ENCODE assay signal across 10 cellular contexts in the genomic region with DNA sequence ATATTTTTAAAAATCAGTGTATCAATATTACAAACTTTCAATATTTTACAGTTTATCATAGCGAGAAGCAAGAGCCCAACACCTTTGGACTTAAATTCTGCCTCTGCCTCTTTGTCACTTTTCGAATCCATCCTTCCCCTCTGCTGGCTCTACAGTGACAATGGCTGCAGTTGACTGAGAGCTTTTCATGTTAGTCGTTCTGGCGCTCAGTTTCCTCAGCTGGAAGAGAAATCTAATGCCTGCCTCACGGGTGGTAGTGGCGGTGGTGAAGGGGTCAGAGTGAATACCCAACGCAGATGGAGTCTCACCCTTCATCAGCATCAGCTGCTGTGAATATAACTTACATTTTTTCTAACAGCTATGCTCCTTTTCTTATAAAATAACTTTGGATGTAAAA.
DNase-seq lines count a peak whose midpoint lies in the region; ATAC-seq and TF ChIP-seq lines count a peak whose summit lies in the region.
"Had no signal": no experiment of that assay in that cellular context is flagged by ENCODE, and none has a peak within 500 bp of the region (broad histone marks: within the 10 kb centered on the region; RNA-seq: fewer than 3 reads in every experiment).

No MANE protein-coding gene starts in this region.

- H4K8ac ChIP-seq in H9 (replicated peaks; ENCODE audit: insufficient read length, low read depth, low read length) (no peak overlapping the region), trophoblast cell (ENCODE audit: low read depth, low read length) (no peak overlapping the region)

- no peak overlapping the region for H3K4me2 ChIP-seq in H9 (ENCODE audit: insufficient read depth, insufficient read length, low read length)
- no peak overlapping the region for H3K4me2 ChIP-seq in KMS-11
- no peak overlapping the region for H3K4me2 ChIP-seq in trophoblast cell (ENCODE audit: low read length)
- H3K4me2 ChIP-seq: PC-9 had no signal

- no peak overlapping the region for H2BK12ac ChIP-seq in H9 (ENCODE audit: insufficient read length, low read depth, low read length)
- no peak overlapping the region for H2BK12ac ChIP-seq in trophoblast cell (ENCODE audit: low read length)

- H3K27ac Mint-ChIP-seq in H9 (peak overlapping the region in 2 of 3 experiments; percentile 73 to 77; a peak in 4 of 7 replicates), WTC11 (0 out of 2 replicates have a peak overlapping the region, but pooled peaks have one; percentile 36)

- H3K27me3 ChIP-seq in H9 (ENCODE audit: insufficient read depth, low read length), result no peaks in the 10 kb centered on the region
- no peaks in the 10 kb centered on the region for H3K27me3 ChIP-seq in KMS-11 (ENCODE audit: insufficient read depth, low read depth)
- no peaks in the 10 kb centered on the region for H3K27me3 ChIP-seq in trophoblast cell (ENCODE audit: insufficient read depth, low read length)

- H4K20me1 ChIP-seq in H9 (ENCODE audit: control insufficient read depth, insufficient read depth, insufficient read length), result no peaks in the 10 kb centered on the region
- no peaks in the 10 kb centered on the region for H4K20me1 ChIP-seq in KMS-11 (ENCODE audit: insufficient read depth)

- ATAC-seq in WTC11 (peak; percentile 36; the same call in 1 of the 2 replicates), HG03135 (IDR thresholded peaks at IDR 0.05; ENCODE audit: unreplicated experiment) (no peak)

- H3K4me3 ChIP-seq in KMS-11 (IDR thresholded peaks at IDR 0.05; ENCODE audit: insufficient read depth, low read depth, low read length), result no peak overlapping the region
- peak overlapping the region; percentile 25 for H3K4me3 ChIP-seq in trophoblast cell (ENCODE audit: low read depth, low read length)
- H3K4me3 ChIP-seq: PC-9 had no signal

- no peak overlapping the region for H3K4ac ChIP-seq in H9 (ENCODE audit: low read depth, low read length)
- no peak overlapping the region for H3K4ac ChIP-seq in trophoblast cell (ENCODE audit: low read depth, low read length)

- H3K4me3 Mint-ChIP-seq in H9 (peak overlapping the region in 1 of 2 experiments; percentile 32; a peak in 3 of 5 replicates), WTC11 (no peak overlapping the region)

- H4K91ac ChIP-seq in H9 (ENCODE audit: insufficient read length, low read depth, low read length) (no peak overlapping the region), trophoblast cell (ENCODE audit: low read depth, low read length) (no peak overlapping the region)

- H3K36me3 Mint-ChIP-seq in H9 (ENCODE audit: insufficient read depth in 1 of 3, low read depth in 3 of 3) (no peaks in the 10 kb centered on the region), WTC11 (no peaks in the 10 kb centered on the region)

- H2BK5ac ChIP-seq in H9 (ENCODE audit: insufficient read length, low read length), result no peak overlapping the region
- H2BK5ac ChIP-seq in trophoblast cell (ENCODE audit: low read depth, low read length, poor library complexity), result no peak overlapping the region

- no peak overlapping the region for H3K23ac ChIP-seq in H9 (ENCODE audit: insufficient read length, low read depth, low read length)
- H3K23ac ChIP-seq in trophoblast cell (ENCODE audit: low read length), result no peak overlapping the region

- H4K5ac ChIP-seq in H9 (ENCODE audit: insufficient read length, low read depth, low read length), result no peak overlapping the region

- H3K18ac ChIP-seq in H9 (ENCODE audit: insufficient read length, low read depth, low read length), result no peak overlapping the region
- no peak overlapping the region for H3K18ac ChIP-seq in trophoblast cell (ENCODE audit: low read length)

- CTCF ChIA-PET in WTC11 (lab: Charles Lee), result interaction anchor here (0.8 to 5.7 kb wide), 7 partner anchors 145 to 990 kb away, joined by 3 to 55 read pairs (median 4); a partner anchor contains a TSS

- H3K27ac ChIP-seq in H9 (ENCODE audit: insufficient read length, low read depth, low read length), result no peak overlapping the region
- H3K27ac ChIP-seq in KMS-11, result no peak overlapping the region
- no peak overlapping the region for H3K27ac ChIP-seq in trophoblast cell (ENCODE audit: low read depth, low read length)
- H3K27ac ChIP-seq: C4-2B, PC-9, RWPE1 had no signal

- DNase-seq in H9 (peak; percentile 32), WTC11 (ENCODE audit: low spot score) (no peak), trophoblast cell (no peak), NCI-H446 treated with DMSO at 0.1 percent for 48 hours (lab: John Stamatoyannopoulos, UW) (no peak), NCI-H1105 (lab: John Stamatoyannopoulos, UW) (no peak)

- H3K23me2 ChIP-seq in H9 (ENCODE audit: insufficient read length, low read depth, low read length, poor library complexity, severe bottlenecking), result no peaks in the 10 kb centered on the region

- H3K9me3 ChIP-seq in H9 (ENCODE audit: control insufficient read depth, low read depth, low read length) (no peaks in the 10 kb centered on the region), trophoblast cell (ENCODE audit: insufficient read depth, low read depth, low read length) (no peaks in the 10 kb centered on the region)

- H3T11ph ChIP-seq in H9 (ENCODE audit: low read length), result no peak overlapping the region

- H3K14ac ChIP-seq in H9 (ENCODE audit: insufficient read depth, low read length) (no peak overlapping the region), trophoblast cell (ENCODE audit: low read length) (no peak overlapping the region)

- H2AK5ac ChIP-seq in H9 (ENCODE audit: insufficient read length, low read length), result no peak overlapping the region
- no peak overlapping the region for H2AK5ac ChIP-seq in trophoblast cell (ENCODE audit: low read length)

- H3K27me3 Mint-ChIP-seq in H9 (ENCODE audit: low read depth), result 0 out of 2 replicates have a peak, but pooled peaks cover 3% of the 10 kb centered on the region
- no peaks in the 10 kb centered on the region for H3K27me3 Mint-ChIP-seq in WTC11 (ENCODE audit: low read depth)

- POLR2A ChIA-PET in WTC11 (lab: Charles Lee), result interaction anchor here (0.7 kb wide), 1 partner anchor 1486 kb away, joined by 3 read pairs; no protein-coding TSS in a partner anchor

- H3K79me1 ChIP-seq in H9 (ENCODE audit: insufficient read depth, low read depth, low read length, poor library complexity, severe bottlenecking) (no peaks in the 10 kb centered on the region), trophoblast cell (ENCODE audit: low read length) (no peaks in the 10 kb centered on the region)

- H3K79me2 ChIP-seq in H9 (ENCODE audit: insufficient read depth, low read length) (no peaks in the 10 kb centered on the region), KMS-11 (ENCODE audit: insufficient read depth, low read depth) (no peaks in the 10 kb centered on the region), trophoblast cell (ENCODE audit: control insufficient read depth, insufficient read depth, low read length, poor library complexity) (no peaks in the 10 kb centered on the region)

- H3K4me1 ChIP-seq in H9 (ENCODE audit: insufficient read depth, low read length) (no peaks in the 10 kb centered on the region), KMS-11 (ENCODE audit: low read depth, poor library complexity, severe bottlenecking) (no peaks in the 10 kb centered on the region), trophoblast cell (ENCODE audit: control insufficient read depth in 1 of 2, insufficient read depth in 2 of 2, low read length in 2 of 2) (peaks cover 3 to 5% of the 10 kb centered on the region in 2 experiments)

- H3K36me3 ChIP-seq in KMS-11 (ENCODE audit: insufficient read depth) (no peaks in the 10 kb centered on the region), trophoblast cell (ENCODE audit: control insufficient read depth in 1 of 2, insufficient read depth in 2 of 2, low read length in 2 of 2) (no peaks in the 10 kb centered on the region)

- WGBS in H9 (ENCODE audit: extremely low coverage, insufficient read length, low lambda C conversion rate), result no CpG with 5 or more reads among the region's 7 CpGs
- no CpG with 5 or more reads among the region's 7 CpGs for WGBS in trophoblast cell (ENCODE audit: extremely low coverage, insufficient coverage, insufficient read length)

- H2BK15ac ChIP-seq in H9 (ENCODE audit: low read depth, low read length), result no peak overlapping the region

- TF ChIP-seq CTCF in H9 (conservative IDR thresholded peaks at IDR 0.05) (no peak), KMS-11 (conservative IDR thresholded peaks at IDR 0.05; ENCODE audit: low read depth, low read length) (no peak), WTC11 (IDR thresholded peaks at IDR 0.05) (no peak)

- H2AFZ ChIP-seq in H9 (ENCODE audit: low read length) (no peak overlapping the region), KMS-11 (ENCODE audit: low read depth) (peak overlapping the region; percentile 41; the same call in 1 of the 2 replicates), trophoblast cell (ENCODE audit: insufficient read depth, low read length, poor library complexity) (no peak overlapping the region)
- H2AFZ ChIP-seq: PC-9 had no signal

- no peaks in the 10 kb centered on the region; a peak in 1 of 5 replicates for H3K9me3 Mint-ChIP-seq in H9
- no peaks in the 10 kb centered on the region for H3K9me3 Mint-ChIP-seq in WTC11

- H2BK20ac ChIP-seq in H9 (ENCODE audit: low read depth, low read length, poor library complexity, severe bottlenecking), result no peak overlapping the region

- H3K4me1 Mint-ChIP-seq in H9 (peaks cover 10 to 22% of the 10 kb centered on the region in 2 experiments), WTC11 (peaks cover 28% of the 10 kb centered on the region)

- H2BK120ac ChIP-seq in H9 (ENCODE audit: low read depth, low read length, poor library complexity, severe bottlenecking) (no peak overlapping the region), trophoblast cell (ENCODE audit: insufficient read depth, low read length, poor library complexity) (no peak overlapping the region)

- H3K56ac ChIP-seq in H9 (ENCODE audit: insufficient read length, low read depth, low read length), result no peak overlapping the region

- no peak overlapping the region for H4K12ac ChIP-seq in trophoblast cell (ENCODE audit: low read depth, low read length)

- no peak overlapping the region for H3K9ac ChIP-seq in H9 (ENCODE audit: extremely low read depth, insufficient read length, low read length)
- no peak overlapping the region for H3K9ac ChIP-seq in KMS-11
- no peak overlapping the region for H3K9ac ChIP-seq in trophoblast cell (ENCODE audit: low read length)

TF ChIP-seq in WTC11, 78 proteins besides CTCF, POLR2A, EP300 and RAD21 (continues in another document):
- no peak for TF ChIP-seq CREM (CRISPR knock-in tag; IDR thresholded peaks at IDR 0.05)
- TF ChIP-seq TEAD1 (CRISPR knock-in tag; IDR thresholded peaks at IDR 0.05), result no peak
- no peak for TF ChIP-seq ELF4 (CRISPR knock-in tag; IDR thresholded peaks at IDR 0.05; ENCODE audit: low read depth)
- TF ChIP-seq, protein P1, sequence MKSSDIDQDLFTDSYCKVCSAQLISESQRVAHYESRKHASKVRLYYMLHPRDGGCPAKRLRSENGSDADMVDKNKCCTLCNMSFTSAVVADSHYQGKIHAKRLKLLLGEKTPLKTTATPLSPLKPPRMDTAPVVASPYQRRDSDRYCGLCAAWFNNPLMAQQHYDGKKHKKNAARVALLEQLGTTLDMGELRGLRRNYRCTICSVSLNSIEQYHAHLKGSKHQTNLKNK (CRISPR knock-in tag; IDR thresholded peaks at IDR 0.05), result no peak
- no peak for TF ChIP-seq CBFB (CRISPR knock-in tag; IDR thresholded peaks at IDR 0.05; ENCODE audit: low read depth)
- no peak for TF ChIP-seq NFE2L1 (CRISPR knock-in tag; IDR thresholded peaks at IDR 0.05)
